In the genomic region with DNA sequence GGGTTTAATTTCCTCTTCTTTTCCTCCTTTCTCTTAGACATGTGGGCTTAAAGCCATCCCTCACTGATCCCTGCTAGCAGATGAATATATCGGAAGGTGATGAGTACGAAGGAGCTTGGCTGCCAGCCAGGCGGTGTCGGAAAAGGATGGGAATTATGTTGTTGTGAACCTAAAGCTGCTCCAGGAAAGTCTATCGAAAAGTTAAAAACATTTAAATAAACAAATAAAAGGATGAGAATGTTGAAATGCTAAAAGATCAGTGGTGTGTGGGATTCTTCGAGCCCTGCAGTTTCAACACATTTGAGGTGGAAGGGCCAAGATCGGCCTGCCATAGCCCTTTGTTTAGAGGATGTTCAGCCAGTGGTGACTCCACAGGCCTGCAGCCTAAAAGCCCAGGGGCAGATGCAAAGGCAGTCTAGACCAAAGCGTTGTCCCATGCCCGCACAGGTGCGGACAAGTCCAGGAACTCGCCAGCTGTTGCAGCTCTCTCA, we compare ENCODE assay signal across 22 cellular contexts.
DNase-seq lines count a peak whose midpoint lies in the region; ATAC-seq and TF ChIP-seq lines count a peak whose summit lies in the region.
"Had no signal": no experiment of that assay in that cellular context is flagged by ENCODE, and none has a peak within 500 bp of the region (broad histone marks: within the 10 kb centered on the region; RNA-seq: fewer than 3 reads in every experiment).

No MANE protein-coding gene starts in this region.

- H4K20me1 ChIP-seq in SK-N-SH (ENCODE audit: insufficient read depth) (no peaks in the 10 kb centered on the region), osteoblast (ENCODE audit: insufficient read depth, low read length) (no peaks in the 10 kb centered on the region)

- H3K36me3 ChIP-seq in SK-N-SH (replicated peaks in 1 of 2; ENCODE audit: control insufficient read depth in 1 of 2, insufficient read depth in 2 of 2, low read length in 1 of 2) = no peaks in the 10 kb centered on the region
- no peaks in the 10 kb centered on the region for H3K36me3 ChIP-seq in osteoblast (ENCODE audit: insufficient read depth, low read length)

- H3K4me3 ChIP-seq in SK-N-SH (ENCODE audit: low read depth in 2 of 2, low read length in 1 of 2) (no peak overlapping the region), osteoblast (ENCODE audit: insufficient read depth, low read length) (no peak overlapping the region)
- H3K4me3 ChIP-seq: A549 had no signal

- peak overlapping the region; percentile 95 to 98 for H3K27ac ChIP-seq in SK-N-SH (ENCODE audit: low read depth in 2 of 2, low read length in 1 of 2)
- H3K27ac ChIP-seq in osteoblast (ENCODE audit: low read depth, low read length) = no peak overlapping the region
- H3K27ac ChIP-seq: VCaP had no signal

- peaks cover 75% of the 10 kb centered on the region for H3K4me1 Mint-ChIP-seq in chondrocyte (ENCODE audit: low read depth)
- peaks cover 2% of the 10 kb centered on the region for H3K4me1 Mint-ChIP-seq in CD14-positive monocyte
- H3K4me1 Mint-ChIP-seq: CD4-positive, alpha-beta memory T cell had no signal

- H3K9me2 ChIP-seq in SK-N-SH = no peaks in the 10 kb centered on the region

- peak overlapping the region; percentile 90 for H3K27ac Mint-ChIP-seq in chondrocyte (ENCODE audit: unreplicated experiment)
- H3K27ac Mint-ChIP-seq in CD14-positive monocyte = no peak overlapping the region
- H3K27ac Mint-ChIP-seq: CD4-positive, alpha-beta memory T cell had no signal

- no peaks in the 10 kb centered on the region for H3K79me2 ChIP-seq in SK-N-SH (ENCODE audit: insufficient read depth)
- no peaks in the 10 kb centered on the region for H3K79me2 ChIP-seq in osteoblast (ENCODE audit: insufficient read depth, low read length)

- POLR2A ChIA-PET in SK-N-SH (lab: Yijun Ruan, JAX) = no interaction called here

- CTCF ChIA-PET in SK-N-SH (lab: Yijun Ruan, JAX) = interaction anchor here (0.9 kb wide), 1 partner anchor 51 kb away, joined by 3 read pairs; no protein-coding TSS in a partner anchor

- H3K4me3 Mint-ChIP-seq in chondrocyte (ENCODE audit: unreplicated experiment) (no peak overlapping the region), CD14-positive monocyte (no peak overlapping the region)
- H3K4me3 Mint-ChIP-seq: CD4-positive, alpha-beta memory T cell had no signal

- no peaks in the 10 kb centered on the region for H3K27me3 Mint-ChIP-seq in chondrocyte (ENCODE audit: low read depth)
- H3K27me3 Mint-ChIP-seq in CD14-positive monocyte (ENCODE audit: low read depth in 3 of 3) = peaks cover 0 to 1% (median 1%) of the 10 kb centered on the region in 3 donors

- no peaks in the 10 kb centered on the region for H3K36me3 Mint-ChIP-seq in chondrocyte (ENCODE audit: low read depth)
- no peaks in the 10 kb centered on the region for H3K36me3 Mint-ChIP-seq in CD14-positive monocyte
- H3K36me3 Mint-ChIP-seq: CD4-positive, alpha-beta memory T cell had no signal

- H3K9me3 Mint-ChIP-seq in chondrocyte (ENCODE audit: low read depth) = peaks cover 7% of the 10 kb centered on the region
- peaks cover 0 to 5% (median 0%) of the 10 kb centered on the region in 7 donors for H3K9me3 Mint-ChIP-seq in CD14-positive monocyte

- H3K9me3 ChIP-seq in SK-N-SH (no peaks in the 10 kb centered on the region), osteoblast (ENCODE audit: low read depth, low read length) (no peaks in the 10 kb centered on the region)

- no peak for ATAC-seq in SK-N-SH treated with all-trans-retinoic acid at 6 μM for 48 hours
- ATAC-seq: A549 had no signal

- peaks cover 29% of the 10 kb centered on the region for H3F3A ChIP-seq in SK-N-SH (replicated peaks; ENCODE audit: insufficient read depth)

- TF ChIP-seq CTCF in SK-N-SH (IDR thresholded peaks at IDR 0.05) (no peak), chondrocyte (IDR thresholded peaks at IDR 0.05) (no peak), osteoblast (IDR thresholded peaks at IDR 0.05; ENCODE audit: extremely low read depth, low read depth, low read length) (no peak), CD14-positive monocyte (IDR thresholded peaks at IDR 0.05) (no peak)

- H2AFZ ChIP-seq in SK-N-SH (ENCODE audit: low read depth) = peak overlapping the region; percentile 39
- H2AFZ ChIP-seq in osteoblast (ENCODE audit: low read length) = no peak overlapping the region

- DNase-seq in SK-N-SH = no peak
- no peak for DNase-seq in chondrocyte (ENCODE audit: low spot score)
- DNase-seq in glomerular visceral epithelial cell (ENCODE audit: extremely low spot score) = peak; percentile 40
- DNase-seq in ureter (ENCODE audit: low spot score) = peak; percentile 52
- DNase-seq in osteoblast (ENCODE audit: insufficient read length, low spot score, missing footprints) = no peak
- DNase-seq in NK-92 (lab: John Stamatoyannopoulos, UW; ENCODE audit: unreplicated experiment) = no peak
- no peak for DNase-seq in CD14-positive monocyte (ENCODE audit: low spot score)
- DNase-seq: activated CD8-positive, alpha-beta memory T cell treated with anti-CD3 and anti-CD28 coated beads for 24 hours; activated effector memory CD4-positive, alpha-beta T cell treated with Interleukin-2 at 50 U/mL for 16 hours; CD4-positive, alpha-beta memory T cell; effector CD8-positive, alpha-beta T cell; EL; H7; head of caudate nucleus; kidney glomerular epithelial cell; NCI-H1417 treated with DMSO at 0.1 percent for 48 hours; NCI-H446; OCI-M1; SW 1271 had no signal

- H3K4me2 ChIP-seq in SK-N-SH (no peak overlapping the region), osteoblast (ENCODE audit: insufficient read depth, low read length) (no peak overlapping the region)
- H3K4me2 ChIP-seq: A549 had no signal

- intact Hi-C loops in CD14-positive monocyte (cut with micrococcal nuclease) = no loop called here

- no peak for TF ChIP-seq EP300 in SK-N-SH (IDR thresholded peaks at IDR 0.05; ENCODE audit: borderline replicate concordance in 1 of 2, low read depth in 1 of 2, low read length in 1 of 2)

- TF ChIP-seq RAD21 in SK-N-SH (IDR thresholded peaks at IDR 0.05; ENCODE audit: low read length) = no peak

- H3K4me1 ChIP-seq in SK-N-SH (ENCODE audit: control insufficient read depth in 1 of 2, insufficient read depth in 2 of 2, low read depth in 1 of 2, low read length in 1 of 2) (peaks cover 11 to 40% of the 10 kb centered on the region in 2 experiments; a peak in 3 of 4 replicates), osteoblast (ENCODE audit: insufficient read depth, low read length) (peaks cover 44% of the 10 kb centered on the region)

- no peak overlapping the region; the same call in 1 of the 2 replicates for H3K9ac ChIP-seq in SK-N-SH

- 89% methylated on average over 11 of the region's 11 CpGs for WGBS in SK-N-SH (ENCODE audit: low lambda C conversion rate)

- H3K27me3 ChIP-seq in SK-N-SH (ENCODE audit: insufficient read depth) (no peaks in the 10 kb centered on the region), osteoblast (ENCODE audit: insufficient read depth, low read length) (no peaks in the 10 kb centered on the region)

TF ChIP-seq in SK-N-SH, 30 proteins besides CTCF, POLR2A, EP300 and RAD21:
- TF ChIP-seq TCF12 (IDR thresholded peaks at IDR 0.05) (peak; percentile 10; the same call in 1 of the 2 replicates), PBX3 (IDR thresholded peaks at IDR 0.05) (peak; percentile 35; the same call in 1 of the 2 replicates), NFIC (IDR thresholded peaks at IDR 0.05; ENCODE audit: borderline replicate concordance) (peak; percentile 84; the same call in 1 of the 2 replicates), POLR2AphosphoS5 (IDR thresholded peaks at IDR 0.05; ENCODE audit: low read depth, low read length) (no peak), FOXJ3 (CRISPR knock-in tag; IDR thresholded peaks at IDR 0.05) (no peak), USF1 (IDR thresholded peaks at IDR 0.05; ENCODE audit: borderline replicate concordance, low read depth) (no peak)

TF ChIP-seq in SK-N-SH treated with all-trans-retinoic acid at 6 μM for 48 hours, 23 proteins besides CTCF, POLR2A, EP300 and RAD21 (continues in another document):
- TF ChIP-seq, protein P1, sequence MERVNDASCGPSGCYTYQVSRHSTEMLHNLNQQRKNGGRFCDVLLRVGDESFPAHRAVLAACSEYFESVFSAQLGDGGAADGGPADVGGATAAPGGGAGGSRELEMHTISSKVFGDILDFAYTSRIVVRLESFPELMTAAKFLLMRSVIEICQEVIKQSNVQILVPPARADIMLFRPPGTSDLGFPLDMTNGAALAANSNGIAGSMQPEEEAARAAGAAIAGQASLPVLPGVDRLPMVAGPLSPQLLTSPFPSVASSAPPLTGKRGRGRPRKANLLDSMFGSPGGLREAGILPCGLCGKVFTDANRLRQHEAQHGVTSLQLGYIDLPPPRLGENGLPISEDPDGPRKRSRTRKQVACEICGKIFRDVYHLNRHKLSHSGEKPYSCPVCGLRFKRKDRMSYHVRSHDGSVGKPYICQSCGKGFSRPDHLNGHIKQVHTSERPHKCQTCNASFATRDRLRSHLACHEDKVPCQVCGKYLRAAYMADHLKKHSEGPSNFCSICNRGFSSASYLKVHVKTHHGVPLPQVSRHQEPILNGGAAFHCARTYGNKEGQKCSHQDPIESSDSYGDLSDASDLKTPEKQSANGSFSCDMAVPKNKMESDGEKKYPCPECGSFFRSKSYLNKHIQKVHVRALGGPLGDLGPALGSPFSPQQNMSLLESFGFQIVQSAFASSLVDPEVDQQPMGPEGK (CRISPR knock-in tag; IDR thresholded peaks at IDR 0.05; ENCODE audit: borderline replicate concordance) = no peak
- TF ChIP-seq ISL1 (CRISPR knock-in tag; IDR thresholded peaks at IDR 0.05) (no peak), TCF4 (CRISPR knock-in tag; IDR thresholded peaks at IDR 0.05; ENCODE audit: borderline replicate concordance) (no peak), ZNF565 (CRISPR knock-in tag; conservative IDR thresholded peaks at IDR 0.05; ENCODE audit: low read depth) (no peak)
- TF ChIP-seq, protein P2, sequence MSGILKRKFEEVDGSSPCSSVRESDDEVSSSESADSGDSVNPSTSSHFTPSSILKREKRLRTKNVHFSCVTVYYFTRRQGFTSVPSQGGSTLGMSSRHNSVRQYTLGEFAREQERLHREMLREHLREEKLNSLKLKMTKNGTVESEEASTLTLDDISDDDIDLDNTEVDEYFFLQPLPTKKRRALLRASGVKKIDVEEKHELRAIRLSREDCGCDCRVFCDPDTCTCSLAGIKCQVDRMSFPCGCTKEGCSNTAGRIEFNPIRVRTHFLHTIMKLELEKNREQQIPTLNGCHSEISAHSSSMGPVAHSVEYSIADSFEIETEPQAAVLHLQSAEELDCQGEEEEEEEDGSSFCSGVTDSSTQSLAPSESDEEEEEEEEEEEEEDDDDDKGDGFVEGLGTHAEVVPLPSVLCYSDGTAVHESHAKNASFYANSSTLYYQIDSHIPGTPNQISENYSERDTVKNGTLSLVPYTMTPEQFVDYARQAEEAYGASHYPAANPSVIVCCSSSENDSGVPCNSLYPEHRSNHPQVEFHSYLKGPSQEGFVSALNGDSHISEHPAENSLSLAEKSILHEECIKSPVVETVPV (CRISPR knock-in tag; IDR thresholded peaks at IDR 0.05) = no peak

Comparison
In these comparisons a context has a peak if more than half of its experiments do, and no peak if none do; other contexts are left out.
1. DNase-seq: peak in glomerular visceral epithelial cell (single experiment) and ureter (single experiment); none in SK-N-SH (single experiment), chondrocyte (single experiment), osteoblast (single experiment), NK-92 (single experiment) and CD14-positive monocyte (single experiment).